15 cellular contexts compared by ENCODE assay signal in the genomic region with DNA sequence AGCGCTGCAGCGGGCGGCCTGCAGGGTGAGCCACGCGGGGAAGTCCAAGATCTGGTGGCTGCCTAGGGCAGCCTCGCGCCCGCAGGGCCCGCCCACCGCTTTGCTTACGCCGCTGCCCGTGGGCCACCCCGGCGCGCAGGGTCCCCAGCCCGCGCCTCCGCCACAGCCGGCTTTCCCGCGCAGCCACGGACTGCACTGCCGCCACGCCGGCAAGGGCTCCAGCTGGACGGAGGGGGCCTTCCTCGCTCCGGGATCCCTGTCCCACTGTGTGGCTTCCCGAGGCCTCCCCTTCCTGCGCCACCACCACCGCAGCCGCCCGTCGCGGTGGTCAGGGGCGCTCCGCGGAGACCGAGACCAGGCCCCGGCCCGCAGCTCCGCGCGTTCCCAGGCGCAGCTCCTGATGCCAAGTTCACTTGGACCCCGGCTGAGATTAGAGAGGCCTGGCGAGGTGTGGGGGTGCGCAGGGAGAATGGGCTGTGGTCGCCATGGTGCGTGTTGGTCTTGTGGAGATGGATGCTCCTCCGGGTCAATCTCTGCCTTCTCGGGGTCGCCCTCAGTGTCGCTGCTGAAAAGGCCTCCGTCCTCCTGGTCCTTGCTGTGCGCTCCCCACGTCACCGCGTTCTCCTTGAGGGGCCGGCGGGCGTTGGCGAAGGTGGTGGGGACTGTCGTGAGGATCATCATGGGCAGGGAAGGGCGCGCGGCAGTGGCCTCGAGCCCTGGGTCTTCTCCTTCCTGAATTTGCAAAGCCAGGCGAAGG. TPM values are rescaled to one million over a fixed set of nuclear protein-coding genes. Genes with fewer than 3 reads are reported as not detected.
DNase-seq lines count a peak whose midpoint lies in the region; ATAC-seq, FAIRE-seq and TF ChIP-seq lines count a peak whose summit lies in the region.
"Had no signal": no experiment of that assay in that cellular context is flagged by ENCODE, and none has a peak within 500 bp of the region (broad histone marks: within the 10 kb centered on the region; RNA-seq: fewer than 3 reads in every experiment).

No MANE protein-coding gene starts in this region.

- intact Hi-C loops in cardiac septum (cut with DNase I) (no loop called here), ascending aorta (cut with DNase I) (no loop called here)

- H4K20me1 ChIP-seq in astrocyte (ENCODE audit: insufficient read depth, low read length): no peaks in the 10 kb centered on the region

- FAIRE-seq in astrocyte (lab: Jason Lieb, UNC): no peak
- FAIRE-seq: K562 had no signal

- H3K27ac Mint-ChIP-seq in astrocyte (ENCODE audit: unreplicated experiment): no peak overlapping the region
- no peak overlapping the region for H3K27ac Mint-ChIP-seq in stimulated activated naive B cell treated with anti-CD40 and anti-IgM and Interleukin-4, amounts not matched to agents 10 μg/mL and 1 μg/mL and 100 μg/mL, for 72 hours

- H3K4me3 ChIP-seq in cardiac muscle cell (peak overlapping the region; percentile 34), astrocyte (ENCODE audit: insufficient read depth, low read depth, low read length) (no peak overlapping the region), ascending aorta (peak overlapping the region in 1 of 2 donors; percentile 58)
- H3K4me3 ChIP-seq: K562, lung had no signal

- peaks cover 5% of the 10 kb centered on the region for H3K9me3 Mint-ChIP-seq in astrocyte (ENCODE audit: unreplicated experiment)
- H3K9me3 Mint-ChIP-seq in stimulated activated naive B cell treated with anti-CD40 and anti-IgM and Interleukin-4, amounts not matched to agents 10 μg/mL and 1 μg/mL and 100 μg/mL, for 72 hours: no peaks in the 10 kb centered on the region

- H3K36me3 ChIP-seq in cardiac muscle cell (no peaks in the 10 kb centered on the region), astrocyte (ENCODE audit: insufficient read depth, low read length) (no peaks in the 10 kb centered on the region), ascending aorta (no peaks in the 10 kb centered on the region)
- H3K36me3 ChIP-seq: transverse colon had no signal

- DNase-seq in cardiac muscle cell (ENCODE audit: low read depth in 1 of 2, low spot score in 1 of 2): no peak
- no peak for DNase-seq in cardiac septum (ENCODE audit: low spot score)
- DNase-seq in astrocyte (ENCODE audit: low read depth): no peak
- DNase-seq in iris pigment epithelial cell (ENCODE audit: low read depth): peak; percentile 7
- DNase-seq in stimulated activated naive B cell treated with anti-CD40 and anti-IgM and Interleukin-4, amounts not matched to agents 10 μg/mL and 1 μg/mL and 100 μg/mL, for 72 hours: no peak
- no peak for DNase-seq in ascending aorta (ENCODE audit: low spot score in 2 of 2)
- DNase-seq: activated naive CD4-positive, alpha-beta T cell treated with Interleukin-2 at 50 U/mL for 16 hours; NCI-H1436 treated with DMSO at 0.1 percent for 48 hours; transverse colon had no signal

- peak overlapping the region; percentile 81 for H3K4me2 ChIP-seq in astrocyte (ENCODE audit: low read length)

- no peaks in the 10 kb centered on the region for H3K79me2 ChIP-seq in astrocyte (ENCODE audit: insufficient read depth, low read length)

- ATAC-seq in stimulated activated naive B cell treated with anti-CD40 and anti-IgM and Interleukin-4, amounts not matched to agents 10 μg/mL and 1 μg/mL and 100 μg/mL, for 72 hours (replicated peaks): peak in 1 of 2 donors; percentile 33
- ATAC-seq in HG02852 (IDR thresholded peaks at IDR 0.05; ENCODE audit: unreplicated experiment) (no peak), GM21526 (IDR thresholded peaks at IDR 0.05; ENCODE audit: low FRiP score, unreplicated experiment) (no peak)

- H2AFZ ChIP-seq in astrocyte (ENCODE audit: low read depth, low read length): no peak overlapping the region

- H3K4me3 Mint-ChIP-seq in astrocyte (ENCODE audit: unreplicated experiment): peak overlapping the region; percentile 66
- peak overlapping the region; percentile 36 to 56 for H3K4me3 Mint-ChIP-seq in stimulated activated naive B cell treated with anti-CD40 and anti-IgM and Interleukin-4, amounts not matched to agents 10 μg/mL and 1 μg/mL and 100 μg/mL, for 72 hours

- H3K4me1 Mint-ChIP-seq in astrocyte (ENCODE audit: low read depth, unreplicated experiment): no peaks in the 10 kb centered on the region
- H3K4me1 Mint-ChIP-seq in stimulated activated naive B cell treated with anti-CD40 and anti-IgM and Interleukin-4, amounts not matched to agents 10 μg/mL and 1 μg/mL and 100 μg/mL, for 72 hours: peaks cover 6 to 19% of the 10 kb centered on the region in 2 donors

- no peak overlapping the region for H3K27ac ChIP-seq in cardiac muscle cell
- no peak overlapping the region for H3K27ac ChIP-seq in astrocyte (ENCODE audit: low read depth, low read length)
- H3K27ac ChIP-seq in ascending aorta: no peak overlapping the region
- H3K27ac ChIP-seq: transverse colon had no signal

- TF ChIP-seq CTCF in cardiac muscle cell (IDR thresholded peaks at IDR 0.05; ENCODE audit: low read depth, low read length) (no peak), astrocyte (IDR thresholded peaks at IDR 0.05; ENCODE audit: insufficient read depth, low read depth, low read length) (no peak), ascending aorta (IDR thresholded peaks at IDR 0.05) (no peak)

- no peaks in the 10 kb centered on the region for H3K4me1 ChIP-seq in cardiac muscle cell (ENCODE audit: low read depth)
- peaks cover 12% of the 10 kb centered on the region for H3K4me1 ChIP-seq in astrocyte (ENCODE audit: insufficient read depth, low read length)
- peaks cover 0 to 7% of the 10 kb centered on the region in 2 donors for H3K4me1 ChIP-seq in ascending aorta

- peaks cover 69% of the 10 kb centered on the region for H3K27me3 Mint-ChIP-seq in astrocyte (ENCODE audit: low read depth, unreplicated experiment)
- H3K27me3 Mint-ChIP-seq in stimulated activated naive B cell treated with anti-CD40 and anti-IgM and Interleukin-4, amounts not matched to agents 10 μg/mL and 1 μg/mL and 100 μg/mL, for 72 hours: peaks cover 48 to 76% of the 10 kb centered on the region in 2 donors

- no peaks in the 10 kb centered on the region for H3K9me3 ChIP-seq in cardiac muscle cell (ENCODE audit: low read depth)
- H3K9me3 ChIP-seq in astrocyte (ENCODE audit: insufficient read depth, low read depth, low read length): no peaks in the 10 kb centered on the region
- no peaks in the 10 kb centered on the region for H3K9me3 ChIP-seq in ascending aorta
- H3K9me3 ChIP-seq: transverse colon had no signal

- peaks cover 3% of the 10 kb centered on the region for H3K36me3 Mint-ChIP-seq in astrocyte (ENCODE audit: low read depth, unreplicated experiment)
- no peaks in the 10 kb centered on the region for H3K36me3 Mint-ChIP-seq in stimulated activated naive B cell treated with anti-CD40 and anti-IgM and Interleukin-4, amounts not matched to agents 10 μg/mL and 1 μg/mL and 100 μg/mL, for 72 hours

- H3K27me3 ChIP-seq in cardiac muscle cell: peaks cover 84% of the 10 kb centered on the region
- H3K27me3 ChIP-seq in astrocyte (ENCODE audit: insufficient read depth, low read length): peaks cover 34% of the 10 kb centered on the region
- no peaks in the 10 kb centered on the region for H3K27me3 ChIP-seq in ascending aorta

- no peak overlapping the region for H3K9ac ChIP-seq in astrocyte (ENCODE audit: low read length)

RNA-seq across cellular contexts. Expression of a gene that starts 17.9 kb away (rescaled TPM):
- total RNA-seq in cardiac muscle cell (not detected in 2 replicates), cardiac septum (not detected), astrocyte (not detected in 2 replicates), ascending aorta (not detected)
- polyA plus RNA-seq in cardiac muscle cell: not detected in 2 replicates
- total RNA-seq: SK-MEL-5, transverse colon had no signal
- polyA plus RNA-seq: esophagus had no signal
